In the genomic region with DNA sequence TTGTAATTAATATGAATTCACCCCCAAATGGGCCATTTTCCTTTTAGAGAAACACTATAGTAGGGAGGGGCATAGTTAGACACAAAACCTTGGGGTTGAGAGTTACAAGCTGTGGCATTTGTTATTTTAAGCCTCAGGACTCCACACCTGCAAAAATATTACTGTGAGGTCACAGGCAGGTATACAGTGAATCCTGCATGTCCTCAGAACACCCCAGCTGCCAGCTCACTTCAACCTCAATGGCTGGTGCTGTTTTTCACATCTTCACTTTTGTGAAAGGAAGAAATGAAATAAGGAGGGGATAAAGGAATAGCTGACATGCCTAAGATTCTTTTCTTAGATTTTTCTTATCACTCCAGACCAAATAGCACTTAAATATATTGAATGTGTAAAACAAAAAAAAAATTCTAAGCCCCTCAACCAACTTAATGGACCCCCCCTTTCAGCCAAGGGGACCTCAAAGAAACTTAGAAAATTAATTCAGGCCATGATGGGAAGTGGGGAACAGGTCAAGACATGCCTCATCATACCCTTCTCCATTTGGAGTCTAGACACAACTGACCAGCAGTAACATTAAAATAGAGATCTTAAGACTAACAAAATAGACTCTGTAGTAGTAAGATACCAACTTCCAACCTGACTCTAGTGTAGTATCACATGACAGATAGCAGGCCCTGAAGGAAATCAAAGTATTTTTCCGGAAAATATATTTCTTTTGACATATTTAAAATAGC, we compare ENCODE assay signal across 32 cellular contexts. TPM values are rescaled to one million over a fixed set of nuclear protein-coding genes. Genes with fewer than 3 reads are reported as not detected.
A peak's percentile ranks its signal among the peaks of the same experiment; 100 is the strongest.
DNase-seq lines count a peak whose midpoint lies in the region; ATAC-seq and TF ChIP-seq lines count a peak whose summit lies in the region.
"Had no signal": no experiment of that assay in that cellular context is flagged by ENCODE, and none has a peak within 500 bp of the region (broad histone marks: within the 10 kb centered on the region; RNA-seq: fewer than 3 reads in every experiment).

No MANE protein-coding gene starts in this region.

- no peak overlapping the region for H2AK5ac ChIP-seq in neuronal stem cell (ENCODE audit: low read depth, low read length)

- CTCF ChIA-PET in OCI-LY7 (lab: Charles Lee; ENCODE audit: unreplicated experiment), result no interaction called here

- H3K4me3 ChIP-seq in OCI-LY7 (ENCODE audit: low read depth, low read length, poor library complexity, severe bottlenecking) (no peak overlapping the region), neuronal stem cell (ENCODE audit: low read length in 2 of 2) (no peak overlapping the region)
- H3K4me3 ChIP-seq: left ventricle myocardium inferior, Peyer's patch, prostate gland, right lobe of liver, stomach, thyroid gland had no signal

- H2BK120ac ChIP-seq in neuronal stem cell (ENCODE audit: low read depth, low read length), result no peak overlapping the region

- TF ChIP-seq CTCF in HFFc6 (IDR thresholded peaks at IDR 0.05) (no peak), OCI-LY7 (conservative IDR thresholded peaks at IDR 0.05; ENCODE audit: low read length) (no peak), foreskin keratinocyte (conservative IDR thresholded peaks at IDR 0.05) (no peak)

- no peak overlapping the region for H3K14ac ChIP-seq in neuronal stem cell (ENCODE audit: low read length)

- DNase-seq in HFFc6 (no peak), OCI-LY7 (ENCODE audit: low spot score) (no peak), foreskin keratinocyte (no peak), neuronal stem cell (ENCODE audit: low spot score) (no peak)
- DNase-seq in effector CD4-positive, alpha-beta T cell, result no peak
- DNase-seq: ACHN; activated CD4-positive, alpha-beta T cell treated with anti-CD3 and anti-CD28 coated beads, Interleukin-2, amount 10 ng/mL, durations not matched to agents 24 days and 14 days; activated CD8-positive, alpha-beta memory T cell treated with anti-CD3 and anti-CD28 coated beads for 24 hours; amniotic stem cell; brain microvascular endothelial cell; CD8-positive, alpha-beta T cell; hypothalamus; islet precursor cell; left ventricle myocardium inferior; midbrain; MV-4-11; naive thymus-derived CD4-positive, alpha-beta T cell; NCI-H1436 treated with DMSO at 0.1 percent for 48 hours; NCI-H446; NCI-H748 treated with DMSO at 0.1 percent for 48 hours; nucleus accumbens; Peyer's patch; right lobe of liver; stimulated activated CD4-positive, alpha-beta T cell treated with anti-CD3 and anti-CD28 coated beads, Interleukin-2, amount 100 ng/mL, for 48 hours; stomach; T1000; thyroid gland had no signal

- POLR2A ChIA-PET in OCI-LY7 (lab: Charles Lee), result interaction anchor here (1.6 to 3.0 kb wide), 2 partner anchors 9 to 42 kb away, joined by 6 to 10 read pairs; a partner anchor contains a TSS

- intact Hi-C loops in OCI-LY7 (cut with micrococcal nuclease; ENCODE audit: unreplicated experiment), result no loop called here

- no peak overlapping the region for H2BK15ac ChIP-seq in neuronal stem cell (ENCODE audit: low read length)

- peaks cover 2% of the 10 kb centered on the region for H3K79me1 ChIP-seq in neuronal stem cell (ENCODE audit: low read depth, low read length)

- no peak overlapping the region for H3K18ac ChIP-seq in neuronal stem cell (ENCODE audit: low read length)

- no peak overlapping the region for H3K9ac ChIP-seq in neuronal stem cell (ENCODE audit: low read depth, low read length, poor library complexity)

- H3K9me2 ChIP-seq in OCI-LY7 (ENCODE audit: insufficient read depth, low read length), result no peaks in the 10 kb centered on the region

- H3K4ac ChIP-seq in neuronal stem cell (ENCODE audit: low read length), result no peak overlapping the region

- peak; percentile 52 for ATAC-seq in foreskin keratinocyte
- no peak for ATAC-seq in HG03097 (IDR thresholded peaks at IDR 0.05; ENCODE audit: low FRiP score, unreplicated experiment)
- ATAC-seq in HG02798 (IDR thresholded peaks at IDR 0.05; ENCODE audit: poor library complexity, unreplicated experiment), result no peak
- ATAC-seq: CD8-positive, alpha-beta T cell; naive thymus-derived CD4-positive, alpha-beta T cell; right lobe of liver had no signal

- BruUV-seq in OCI-LY7 (replicated peaks; lab: Mats Ljungman, UMichigan), result no TSS peak

- H2BK5ac ChIP-seq in neuronal stem cell (ENCODE audit: low read length), result no peak overlapping the region

- H3K27me3 Mint-ChIP-seq in HFFc6 (ENCODE audit: insufficient read depth), result no peaks in the 10 kb centered on the region
- H3K27me3 Mint-ChIP-seq: activated CD4-positive, alpha-beta T cell treated with anti-CD3 and anti-CD28 coated beads, Interleukin-2, amount 10 ng/mL, durations not matched to agents 24 days and 14 days; activated naive CD4-positive, alpha-beta T cell treated with anti-CD3 and anti-CD28 coated beads, Interleukin-2, amount 50 U/mL, for 24 hours; B cell; naive thymus-derived CD4-positive, alpha-beta T cell had no signal

- H4K20me1 ChIP-seq in OCI-LY7 (ENCODE audit: insufficient read depth, low read length), result no peaks in the 10 kb centered on the region

- H3K79me2 ChIP-seq in OCI-LY7 (ENCODE audit: insufficient read depth, low read depth, low read length), result peaks cover 50% of the 10 kb centered on the region

- H3K36me3 ChIP-seq in OCI-LY7 (ENCODE audit: insufficient read depth, low read length) (peaks cover 42% of the 10 kb centered on the region), neuronal stem cell (replicated peaks in 1 of 2; ENCODE audit: control insufficient read depth in 2 of 2, insufficient read depth in 2 of 2, low read length in 2 of 2) (peaks cover 0 to 14% of the 10 kb centered on the region in 2 donors)
- H3K36me3 ChIP-seq: brain microvascular endothelial cell, left ventricle myocardium inferior, prostate gland, right lobe of liver, thyroid gland had no signal

- no peak overlapping the region for H2BK12ac ChIP-seq in neuronal stem cell (ENCODE audit: low read length)

- no peak overlapping the region for H4K91ac ChIP-seq in neuronal stem cell (ENCODE audit: low read depth, low read length, poor library complexity)

- no peaks in the 10 kb centered on the region for H3K9me3 Mint-ChIP-seq in HFFc6
- H3K9me3 Mint-ChIP-seq: activated CD4-positive, alpha-beta T cell treated with anti-CD3 and anti-CD28 coated beads, Interleukin-2, amount 10 ng/mL, durations not matched to agents 24 days and 14 days; activated naive CD4-positive, alpha-beta T cell treated with anti-CD3 and anti-CD28 coated beads, Interleukin-2, amount 50 U/mL, for 24 hours; CD8-positive, alpha-beta T cell; naive thymus-derived CD4-positive, alpha-beta T cell had no signal

- peak overlapping the region; percentile 38; the same call in 1 of the 2 replicates for H3K27ac Mint-ChIP-seq in HFFc6
- H3K27ac Mint-ChIP-seq: activated CD4-positive, alpha-beta T cell treated with anti-CD3 and anti-CD28 coated beads, Interleukin-2, amount 10 ng/mL, durations not matched to agents 24 days and 14 days; activated naive CD4-positive, alpha-beta T cell treated with anti-CD3 and anti-CD28 coated beads, Interleukin-2, amount 50 U/mL, for 24 hours; B cell; CD8-positive, alpha-beta T cell had no signal

- peaks cover 44% of the 10 kb centered on the region for H3K4me1 Mint-ChIP-seq in HFFc6 (ENCODE audit: low read depth)

- H3K9me3 ChIP-seq in OCI-LY7 (ENCODE audit: low read length), result 0 out of 2 replicates have a peak, but pooled peaks cover 3% of the 10 kb centered on the region
- H3K9me3 ChIP-seq in neuronal stem cell (replicated peaks in 1 of 2; ENCODE audit: control insufficient read depth in 2 of 2, insufficient read depth in 1 of 2, low read depth in 1 of 2, low read length in 2 of 2), result peaks cover 2 to 12% of the 10 kb centered on the region in 2 donors
- H3K9me3 ChIP-seq: left ventricle myocardium inferior, Peyer's patch, prostate gland, right lobe of liver, stomach, thyroid gland had no signal

- no peak overlapping the region for H4K8ac ChIP-seq in neuronal stem cell (ENCODE audit: low read depth, low read length)

- WGBS in neuronal stem cell (ENCODE audit: extremely low coverage in 2 of 2, insufficient read length in 2 of 2, insufficient replicate concordance in 1 of 2), 2 donors, result no CpG with 5 or more reads among the region's 1 CpG

- H3K4me3 Mint-ChIP-seq in HFFc6, result no peak overlapping the region
- H3K4me3 Mint-ChIP-seq: activated CD4-positive, alpha-beta T cell treated with anti-CD3 and anti-CD28 coated beads, Interleukin-2, amount 10 ng/mL, durations not matched to agents 24 days and 14 days; activated naive CD4-positive, alpha-beta T cell treated with anti-CD3 and anti-CD28 coated beads, Interleukin-2, amount 50 U/mL, for 24 hours; B cell; CD8-positive, alpha-beta T cell; naive thymus-derived CD4-positive, alpha-beta T cell had no signal

- H3K23ac ChIP-seq in neuronal stem cell (ENCODE audit: low read depth, low read length, poor library complexity), result no peak overlapping the region

- H3K36me3 Mint-ChIP-seq in HFFc6 (ENCODE audit: low read depth), result peaks cover 24% of the 10 kb centered on the region

- H3K27me3 ChIP-seq in foreskin keratinocyte, result no peaks in the 10 kb centered on the region
- no peaks in the 10 kb centered on the region for H3K27me3 ChIP-seq in neuronal stem cell (ENCODE audit: control insufficient read depth in 3 of 3, insufficient read depth in 3 of 3, low read depth in 1 of 3, low read length in 3 of 3)
- H3K27me3 ChIP-seq: brain microvascular endothelial cell, Peyer's patch, right lobe of liver, stomach, thyroid gland had no signal

- H2AFZ ChIP-seq in OCI-LY7 (ENCODE audit: low read length) (no peak overlapping the region), neuronal stem cell (ENCODE audit: low read length) (no peak overlapping the region)

- H3K4me2 ChIP-seq in OCI-LY7 (ENCODE audit: low read length) (peak overlapping the region; percentile 6; the same call in 1 of the 2 replicates), neuronal stem cell (ENCODE audit: insufficient read depth, low read length, poor library complexity, severe bottlenecking) (no peak overlapping the region)

- H3K4me1 ChIP-seq in OCI-LY7 (ENCODE audit: insufficient read depth, low read length, poor library complexity, severe bottlenecking), result peaks cover 15% of the 10 kb centered on the region
- H3K4me1 ChIP-seq in foreskin keratinocyte, result peaks cover 17% of the 10 kb centered on the region
- peaks cover 2 to 11% of the 10 kb centered on the region in 2 donors for H3K4me1 ChIP-seq in neuronal stem cell (ENCODE audit: control insufficient read depth in 2 of 2, insufficient read depth in 1 of 2, low read depth in 1 of 2, low read length in 2 of 2)
- H3K4me1 ChIP-seq: Peyer's patch, prostate gland, thyroid gland had no signal

- H3K27ac ChIP-seq in OCI-LY7 (ENCODE audit: low read depth, low read length, poor library complexity, severe bottlenecking) (no peak overlapping the region), foreskin keratinocyte (no peak overlapping the region), neuronal stem cell (replicated peaks; ENCODE audit: low read length) (peak overlapping the region; percentile 64)
- H3K27ac ChIP-seq: brain microvascular endothelial cell, left ventricle myocardium inferior, Peyer's patch, prostate gland, right lobe of liver, stomach, thyroid gland had no signal

RNA-seq across cellular contexts. Expression of a gene that starts 9.2 kb away (rescaled TPM):
- 10 to 100 TPM; 14.1 to 17.9 (median 15.2) TPM for total RNA-seq in HFFc6 (2021; fragmentation: NEBNext Ultra II Directional; extraction: Animal tissue kit (Norgen Biotek cat#: 25700))
- total RNA-seq in OCI-LY7 (2014; rRNA removed; shearing (Covaris generic)), result 5.6 and 8.7 TPM in 2 replicates
- total RNA-seq in OCI-LY7 (2022) (12.1 and 14.2 TPM in 2 replicates), foreskin keratinocyte (9.1 and 9.7 TPM in 2 replicates)
- polyA plus RNA-seq in foreskin keratinocyte, result 7.8 and 9.5 TPM in 2 replicates
- 12.3 TPM for polyA plus RNA-seq in neuronal stem cell (2013, experiment 1 of 2)
- 12.8 TPM for polyA plus RNA-seq in neuronal stem cell (2013, experiment 2 of 2)

RNA-seq across cellular contexts. Expression of a gene that starts 9.6 kb away (rescaled TPM):
- total RNA-seq in HFFc6 (2021; fragmentation: NEBNext Ultra II Directional; extraction: Animal tissue kit (Norgen Biotek cat#: 25700)), result 10 to 100 TPM; 13.6 to 17.9 (median 15.5) TPM
- 28.3 and 31.0 TPM in 2 replicates for total RNA-seq in OCI-LY7 (2014; rRNA removed; shearing (Covaris generic))
- total RNA-seq in OCI-LY7 (2022), result 47.7 and 51.8 TPM in 2 replicates
- total RNA-seq in foreskin keratinocyte, result 15.4 and 15.5 TPM in 2 replicates
- 5.4 and 7.1 TPM in 2 replicates for polyA plus RNA-seq in foreskin keratinocyte
- polyA plus RNA-seq in neuronal stem cell (2013, experiment 1 of 2), result 31.2 TPM
- 30.9 TPM for polyA plus RNA-seq in neuronal stem cell (2013, experiment 2 of 2)
